In genomic region chr19:11479470-11480080, GRCh38 we compare ENCODE assay signal across 10 cellular contexts. TPM values are rescaled to one million over a fixed set of nuclear protein-coding genes. Genes with fewer than 3 reads are reported as not detected.
A peak's percentile ranks its signal among the peaks of the same experiment; 100 is the strongest.
DNase-seq lines count a peak whose midpoint lies in the region; ATAC-seq, FAIRE-seq and TF ChIP-seq lines count a peak whose summit lies in the region.
"Had no signal": no experiment of that assay in that cellular context is flagged by ENCODE, and none has a peak within 500 bp of the region (broad histone marks: within the 10 kb centered on the region; RNA-seq: fewer than 3 reads in every experiment).

No MANE protein-coding gene starts in this region.

- H3K36me3 ChIP-seq in small intestine (ENCODE audit: control insufficient read depth in 2 of 2, insufficient read depth in 2 of 2, low read length in 2 of 2) = no peaks in the 10 kb centered on the region

- H3K9me3 ChIP-seq in small intestine (ENCODE audit: control insufficient read depth, low read depth) = no peaks in the 10 kb centered on the region

- H3K4me3 ChIP-seq in small intestine (ENCODE audit: low read depth in 1 of 2, low read length in 2 of 2) = no peak overlapping the region

- no peak for FAIRE-seq in small intestine (lab: Jason Lieb, UNC)

- H3K4me1 ChIP-seq in foreskin keratinocyte (no peaks in the 10 kb centered on the region), small intestine (ENCODE audit: control insufficient read depth in 2 of 2, insufficient read depth in 1 of 2, low read depth in 1 of 2, low read length in 1 of 2) (peaks cover 0 to 4% of the 10 kb centered on the region in 2 donors)

- H3K27ac ChIP-seq in foreskin keratinocyte (no peak overlapping the region), small intestine (ENCODE audit: low read depth in 1 of 2, low read length in 1 of 2) (no peak overlapping the region)

- peak; percentile 24 for ATAC-seq in foreskin keratinocyte
- ATAC-seq in HG02798 (IDR thresholded peaks at IDR 0.05; ENCODE audit: poor library complexity, unreplicated experiment) = no peak
- ATAC-seq: CD8-positive, alpha-beta T cell had no signal

- WGBS in small intestine, 3 donors = 6 to 16% (median 14%) methylated on average over 38 to 74 of the region's 74 CpGs

- peaks cover 59% of the 10 kb centered on the region for H3K27me3 ChIP-seq in foreskin keratinocyte
- peaks cover 9 to 12% of the 10 kb centered on the region in 2 donors for H3K27me3 ChIP-seq in small intestine (ENCODE audit: control insufficient read depth in 2 of 2, insufficient read depth in 2 of 2, low read length in 2 of 2)

- DNase-seq in activated CD8-positive, alpha-beta memory T cell treated with anti-CD3 and anti-CD28 coated beads, Interleukin-2, amount 50 U/mL, for 48 hours = peak; percentile 78
- DNase-seq in activated CD8-positive, alpha-beta memory T cell treated with anti-CD3 and anti-CD28 coated beads for 24 hours = no peak
- no peak for DNase-seq in foreskin keratinocyte
- peak; percentile 51 for DNase-seq in small intestine
- DNase-seq in SW 1271 (lab: John Stamatoyannopoulos, UW) = no peak
- DNase-seq in HuH-7 (ENCODE audit: low spot score) = no peak

- TF ChIP-seq CTCF in foreskin keratinocyte (conservative IDR thresholded peaks at IDR 0.05) = no peak

TF ChIP-seq in PFSK-1, 5 proteins besides CTCF, POLR2A, EP300 and RAD21:
- TF ChIP-seq REST (IDR thresholded peaks at IDR 0.05; ENCODE audit: insufficient read depth in 1 of 2, low read depth in 2 of 2, low read length in 2 of 2) = peak; percentile 81 to 91
- TF ChIP-seq SIN3A (IDR thresholded peaks at IDR 0.05; ENCODE audit: borderline replicate concordance, insufficient read depth, low read length) = no peak

RNA-seq across cellular contexts. Expression of gene ELAVL3, which starts 1.3 kb away (rescaled TPM):
- not detected for polyA plus RNA-seq in PFSK-1 (2012; ENCODE audit: insufficient read length, low read depth)
- not detected in 2 replicates for total RNA-seq in foreskin keratinocyte
- not detected in 2 replicates for polyA plus RNA-seq in foreskin keratinocyte
- 1 to 10 TPM in 1 of 3 donors, under 1 TPM in 2; 0.45 to 2.1 (median 0.81) TPM for polyA plus RNA-seq in small intestine
- total RNA-seq: M059J had no signal

RNA-seq across cellular contexts. Expression of gene ZNF653, which starts 26.1 kb away (rescaled TPM):
- polyA plus RNA-seq in PFSK-1 (2012; ENCODE audit: insufficient read length, low read depth) = 15.6 TPM
- total RNA-seq in foreskin keratinocyte = 4.0 and 4.5 TPM in 2 replicates
- polyA plus RNA-seq in foreskin keratinocyte = 3.0 and 4.2 TPM in 2 replicates
- 10 to 100 TPM in 2 of 3 donors, 1 to 10 TPM in 1; 7.5 to 25.1 (median 12.3) TPM for polyA plus RNA-seq in small intestine

RNA-seq across cellular contexts. Expression of gene PRKCSH, which starts 44.1 kb away (rescaled TPM):
- 398 TPM for polyA plus RNA-seq in PFSK-1 (2012; ENCODE audit: insufficient read length, low read depth)
- total RNA-seq in foreskin keratinocyte = 119 and 131 TPM in 2 replicates
- 214 and 218 TPM in 2 replicates for polyA plus RNA-seq in foreskin keratinocyte
- 100 to 1,000 TPM; 118 to 200 (median 119) TPM for polyA plus RNA-seq in small intestine

RNA-seq across cellular contexts. Expression of gene ODAD3, which starts 44.7 kb away (rescaled TPM):
- polyA plus RNA-seq in PFSK-1 (2012; ENCODE audit: insufficient read length, low read depth) = 0.54 TPM
- 0.11 and 0.51 TPM in 2 replicates for total RNA-seq in foreskin keratinocyte
- polyA plus RNA-seq in foreskin keratinocyte = 0.31 and 0.42 TPM in 2 replicates
- polyA plus RNA-seq in small intestine = under 1 TPM in 1 of 3 donors, not detected in 2; 0.30 TPM
- total RNA-seq: CD8-positive, alpha-beta T cell had no signal

RNA-seq across cellular contexts. Expression of gene ECSIT, which starts 49.4 kb away (rescaled TPM):
- 129 TPM for polyA plus RNA-seq in PFSK-1 (2012; ENCODE audit: insufficient read length, low read depth)
- total RNA-seq in foreskin keratinocyte = 28.6 and 29.9 TPM in 2 replicates
- 37.0 and 40.6 TPM in 2 replicates for polyA plus RNA-seq in foreskin keratinocyte
- 100 to 1,000 TPM in 1 of 3 donors, 10 to 100 TPM in 2; 80.8 to 106 (median 92.9) TPM for polyA plus RNA-seq in small intestine

Comparison
In these comparisons a context has a peak if more than half of its experiments do, and no peak if none do; other contexts are left out.
1. DNase-seq: peak in activated CD8-positive, alpha-beta memory T cell treated with anti-CD3 and anti-CD28 coated beads, Interleukin-2, amount 50 U/mL, for 48 hours (single experiment) and small intestine (single experiment); none in activated CD8-positive, alpha-beta memory T cell treated with anti-CD3 and anti-CD28 coated beads for 24 hours (single experiment), foreskin keratinocyte (0 of 2), SW 1271 (0 of 2) and HuH-7 (single experiment).